ENCODE assay signal across 23 cellular contexts in the genomic region with DNA sequence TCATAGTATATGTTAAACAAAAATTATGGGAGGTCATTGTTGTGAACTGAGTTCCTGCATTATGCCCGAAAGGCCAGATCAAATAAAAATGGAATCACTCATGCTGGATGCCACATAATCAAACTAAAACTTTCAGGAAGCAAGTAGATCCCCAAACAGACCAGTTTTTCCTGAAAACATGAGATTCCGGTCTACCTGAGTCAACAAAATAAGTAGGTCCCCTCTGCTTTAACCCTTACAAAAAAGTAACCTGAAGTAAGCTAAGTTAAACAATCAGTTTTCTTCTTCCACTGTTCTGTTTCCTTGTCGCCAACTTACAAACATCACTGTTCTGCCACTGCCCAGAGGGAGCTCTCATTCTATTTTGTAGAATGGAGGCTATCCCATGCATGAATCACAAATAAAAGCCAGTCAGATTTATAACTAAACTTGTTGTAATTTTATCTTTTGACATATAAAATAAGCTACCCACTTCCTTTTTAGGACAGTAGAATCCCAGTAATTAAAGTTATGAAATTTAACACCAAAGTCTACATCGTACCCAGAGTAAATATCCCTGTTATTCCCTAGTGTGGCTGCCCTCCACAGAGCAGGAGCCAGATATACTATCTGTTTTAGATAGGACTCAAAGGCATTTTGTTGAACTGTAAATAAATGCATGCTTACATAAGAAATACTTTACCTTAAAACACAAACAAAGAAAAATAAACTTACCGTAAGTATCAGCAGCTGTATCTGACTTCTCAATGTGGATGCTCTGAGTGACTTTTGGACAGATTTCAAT.
A peak's percentile ranks its signal among the peaks of the same experiment; 100 is the strongest.
DNase-seq lines count a peak whose midpoint lies in the region; ATAC-seq, FAIRE-seq and TF ChIP-seq lines count a peak whose summit lies in the region.
"Had no signal": no experiment of that assay in that cellular context is flagged by ENCODE, and none has a peak within 500 bp of the region (broad histone marks: within the 10 kb centered on the region; RNA-seq: fewer than 3 reads in every experiment).

No MANE protein-coding gene starts in this region.

- intact Hi-C loops in HepG2 (cut with micrococcal nuclease; ENCODE audit: unreplicated experiment) (no loop called here), right lobe of liver (cut with DNase I) (loop anchor here (10.0 kb wide), 2 partner anchors 390 to 400 kb away; no protein-coding TSS in a partner anchor)
- intact Hi-C loops in activated T-helper 2 cell treated with anti-CD3 and anti-CD28 coated beads, Interferon-gamma antibody, Interleukin-2, Interleukin-4, amounts not matched to agents 10 μg/mL and 5 μg/mL and 100 μg/mL, durations not matched to agents 14 hours and 24 hours and 36 hours (cut with micrococcal nuclease) = loop anchor here (1.0 to 2.0 kb wide), 7 partner anchors 10 to 476 kb away; a partner anchor contains a TSS

- no peak for TF ChIP-seq POLR2A in HepG2 (IDR thresholded peaks at IDR 0.05; ENCODE audit: insufficient read depth in 1 of 2, low read depth in 2 of 2, low read length in 2 of 2)
- TF ChIP-seq POLR2A in right lobe of liver (IDR thresholded peaks at IDR 0.05) = no peak

- TF ChIP-seq EP300 in HepG2 (IDR thresholded peaks at IDR 0.05; ENCODE audit: low read depth in 2 of 2, low read length in 2 of 2) = no peak
- TF ChIP-seq EP300 in HepG2 (CRISPR knock-in tag; IDR thresholded peaks at IDR 0.05; ENCODE audit: borderline replicate concordance) = no peak

- POLR2A ChIA-PET in HepG2 (lab: Yijun Ruan, JAX) = no interaction called here

- WGBS in HepG2 (ENCODE audit: low lambda C conversion rate) = 19% methylated on average over 5 of the region's 5 CpGs
- 84% methylated on average over 5 of the region's 5 CpGs for WGBS in right lobe of liver (ENCODE audit: insufficient coverage, low coverage, low lambda C conversion rate, missing lambda C conversion rate)

- H3K27me3 ChIP-seq in HepG2 (ENCODE audit: control insufficient read depth in 1 of 2, insufficient read depth in 2 of 2, low read length in 2 of 2) (no peaks in the 10 kb centered on the region), right lobe of liver (no peaks in the 10 kb centered on the region)
- H3K27me3 ChIP-seq: cardiac muscle cell, heart left ventricle, right atrium auricular region had no signal

- no peak overlapping the region for H2AFZ ChIP-seq in HepG2 (ENCODE audit: low read length)

- peaks cover 62% of the 10 kb centered on the region for H3K4me1 Mint-ChIP-seq in activated T-helper 2 cell treated with anti-CD3 and anti-CD28 coated beads, Interferon-gamma antibody, Interleukin-2, Interleukin-4, amounts not matched to agents 10 μg/mL and 5 μg/mL and 100 μg/mL, durations not matched to agents 14 hours and 24 hours and 36 hours (ENCODE audit: low read depth)
- peaks cover 11% of the 10 kb centered on the region for H3K4me1 Mint-ChIP-seq in stimulated activated effector memory CD8-positive, alpha-beta T cell treated with anti-CD3 and anti-CD28 coated beads, Interleukin-12 subunit alpha, Interleukin-12 subunit beta, amount 100 ng/mL, for 72 hours

- H3K4me1 ChIP-seq in HepG2 (ENCODE audit: insufficient read depth, low read length) (no peaks in the 10 kb centered on the region; the same call in 1 of the 2 replicates), right lobe of liver (no peaks in the 10 kb centered on the region)
- H3K4me1 ChIP-seq: heart left ventricle, right atrium auricular region had no signal

- H3K4me3 Mint-ChIP-seq in activated T-helper 2 cell treated with anti-CD3 and anti-CD28 coated beads, Interferon-gamma antibody, Interleukin-2, Interleukin-4, amounts not matched to agents 10 μg/mL and 5 μg/mL and 100 μg/mL, durations not matched to agents 14 hours and 24 hours and 36 hours (ENCODE audit: low read depth) = peak overlapping the region; percentile 62
- peak overlapping the region; percentile 46 for H3K4me3 Mint-ChIP-seq in stimulated activated effector memory CD8-positive, alpha-beta T cell treated with anti-CD3 and anti-CD28 coated beads, Interleukin-12 subunit alpha, Interleukin-12 subunit beta, amount 100 ng/mL, for 72 hours
- H3K4me3 Mint-ChIP-seq: activated B cell treated with CpG ODN at 0.5 μM for 24 hours; dendritic cell treated with granulocyte-macrophage colony-stimulating factor and Interleukin-4, amounts not matched to agents 40 ng/mL and 50 ng/mL, for 4 days; H9 had no signal

- peaks cover 28% of the 10 kb centered on the region for H3K36me3 Mint-ChIP-seq in activated T-helper 2 cell treated with anti-CD3 and anti-CD28 coated beads, Interferon-gamma antibody, Interleukin-2, Interleukin-4, amounts not matched to agents 10 μg/mL and 5 μg/mL and 100 μg/mL, durations not matched to agents 14 hours and 24 hours and 36 hours (ENCODE audit: low read depth)
- peaks cover 14% of the 10 kb centered on the region for H3K36me3 Mint-ChIP-seq in stimulated activated effector memory CD8-positive, alpha-beta T cell treated with anti-CD3 and anti-CD28 coated beads, Interleukin-12 subunit alpha, Interleukin-12 subunit beta, amount 100 ng/mL, for 72 hours
- H3K36me3 Mint-ChIP-seq: naive thymus-derived CD8-positive, alpha-beta T cell had no signal

- H3K27ac ChIP-seq in HepG2 (ENCODE audit: extremely low read length, insufficient read depth, low read length) = no peak overlapping the region
- no peak overlapping the region for H3K27ac ChIP-seq in right lobe of liver
- H3K27ac ChIP-seq: 22Rv1, cardiac muscle cell, heart left ventricle, pancreas, right atrium auricular region had no signal

- no peaks in the 10 kb centered on the region for H3K36me3 ChIP-seq in HepG2 (replicated peaks in 1 of 2; ENCODE audit: control insufficient read depth in 1 of 2, insufficient read depth in 2 of 2, low read length in 2 of 2)
- H3K36me3 ChIP-seq in right lobe of liver = no peaks in the 10 kb centered on the region
- H3K36me3 ChIP-seq: cardiac muscle cell, heart left ventricle, pancreas, right atrium auricular region had no signal

- no peak overlapping the region for H3K4me3 ChIP-seq in HepG2 (replicated peaks in 1 of 3; ENCODE audit: insufficient read depth in 1 of 3, low read depth in 2 of 3, low read length in 3 of 3)
- no peak overlapping the region for H3K4me3 ChIP-seq in right lobe of liver
- H3K4me3 ChIP-seq: cardiac muscle cell, heart left ventricle, pancreas, right atrium auricular region had no signal

- CTCF ChIA-PET in HepG2 (lab: Yijun Ruan, JAX; ENCODE audit: low intra/inter-chr PET ratio, low total read pairs) = no interaction called here

- no peaks in the 10 kb centered on the region for H4K20me1 ChIP-seq in HepG2 (ENCODE audit: insufficient read depth, low read length)

- no TSS peak for BruUV-seq in HepG2 (replicated peaks; lab: Mats Ljungman, UMichigan)

- peak overlapping the region; percentile 82 for H3K27ac Mint-ChIP-seq in activated T-helper 2 cell treated with anti-CD3 and anti-CD28 coated beads, Interferon-gamma antibody, Interleukin-2, Interleukin-4, amounts not matched to agents 10 μg/mL and 5 μg/mL and 100 μg/mL, durations not matched to agents 14 hours and 24 hours and 36 hours
- no peak overlapping the region for H3K27ac Mint-ChIP-seq in stimulated activated effector memory CD8-positive, alpha-beta T cell treated with anti-CD3 and anti-CD28 coated beads, Interleukin-12 subunit alpha, Interleukin-12 subunit beta, amount 100 ng/mL, for 72 hours
- H3K27ac Mint-ChIP-seq: activated B cell treated with CpG ODN at 0.5 μM for 24 hours had no signal

- H3K9me3 ChIP-seq in HepG2 (ENCODE audit: low read length) (no peaks in the 10 kb centered on the region), right lobe of liver (no peaks in the 10 kb centered on the region)
- H3K9me3 ChIP-seq: heart left ventricle, pancreas, right atrium auricular region had no signal

- ATAC-seq in HepG2 = peak; percentile 67
- no peak for ATAC-seq in right lobe of liver
- no peak for ATAC-seq in stimulated activated effector memory CD8-positive, alpha-beta T cell treated with anti-CD3 and anti-CD28 coated beads, Interleukin-12 subunit alpha, Interleukin-12 subunit beta, amount 100 ng/mL, for 72 hours
- ATAC-seq: heart left ventricle; left cardiac atrium; naive thymus-derived CD8-positive, alpha-beta T cell; pancreas had no signal

- no peak for FAIRE-seq in HepG2 (lab: Jason Lieb, UNC)
- FAIRE-seq: pancreas had no signal

- TF ChIP-seq RAD21 in HepG2 (CRISPR knock-in tag; IDR thresholded peaks at IDR 0.05) = no peak

- H3K27me3 Mint-ChIP-seq in activated T-helper 2 cell treated with anti-CD3 and anti-CD28 coated beads, Interferon-gamma antibody, Interleukin-2, Interleukin-4, amounts not matched to agents 10 μg/mL and 5 μg/mL and 100 μg/mL, durations not matched to agents 14 hours and 24 hours and 36 hours (ENCODE audit: low read depth) = no peaks in the 10 kb centered on the region
- H3K27me3 Mint-ChIP-seq: activated B cell treated with CpG ODN at 0.5 μM for 24 hours; dendritic cell treated with granulocyte-macrophage colony-stimulating factor and Interleukin-4, amounts not matched to agents 40 ng/mL and 50 ng/mL, for 4 days; naive thymus-derived CD8-positive, alpha-beta T cell had no signal

- H3K4me2 ChIP-seq in HepG2 (ENCODE audit: low read depth, low read length) = no peak overlapping the region

- H3K79me2 ChIP-seq in HepG2 (ENCODE audit: insufficient read depth, low read length) = no peaks in the 10 kb centered on the region

- in situ Hi-C loops in HepG2 (cut with HindIII; ENCODE audit: extremely low pct_ligation_motif_present, low pct_unique_long_range_greater_than_20kb) = no loop called here

- H3K9me3 Mint-ChIP-seq in activated T-helper 2 cell treated with anti-CD3 and anti-CD28 coated beads, Interferon-gamma antibody, Interleukin-2, Interleukin-4, amounts not matched to agents 10 μg/mL and 5 μg/mL and 100 μg/mL, durations not matched to agents 14 hours and 24 hours and 36 hours = no peaks in the 10 kb centered on the region
- no peaks in the 10 kb centered on the region for H3K9me3 Mint-ChIP-seq in stimulated activated effector memory CD8-positive, alpha-beta T cell treated with anti-CD3 and anti-CD28 coated beads, Interleukin-12 subunit alpha, Interleukin-12 subunit beta, amount 100 ng/mL, for 72 hours
- H3K9me3 Mint-ChIP-seq: activated B cell treated with CpG ODN at 0.5 μM for 24 hours; dendritic cell treated with granulocyte-macrophage colony-stimulating factor and Interleukin-4, amounts not matched to agents 40 ng/mL and 50 ng/mL, for 4 days; naive thymus-derived CD8-positive, alpha-beta T cell had no signal

- no peak for TF ChIP-seq CTCF in HepG2 (CRISPR knock-in tag; IDR thresholded peaks at IDR 0.05)
- TF ChIP-seq CTCF in right lobe of liver (IDR thresholded peaks at IDR 0.05) = no peak

- H3K9ac ChIP-seq in HepG2 (ENCODE audit: insufficient read depth, low read depth, low read length) = no peak overlapping the region

- DNase-seq in DMS53 (lab: John Stamatoyannopoulos, UW) (peak; percentile 18), DMS53 treated with DMSO at 0.1 percent for 48 hours (lab: John Stamatoyannopoulos, UW; ENCODE audit: unreplicated experiment) (no peak), HepG2 (ENCODE audit: low spot score) (no peak), right lobe of liver (no peak), DMS 273 (lab: John Stamatoyannopoulos, UW; ENCODE audit: unreplicated experiment) (no peak), epidermal melanocyte (ENCODE audit: insufficient read length, low spot score) (no peak)
- DNase-seq in activated T-helper 2 cell treated with anti-CD3 and anti-CD28 coated beads, Interferon-gamma antibody, Interleukin-2, Interleukin-4, amounts not matched to agents 10 μg/mL and 5 μg/mL and 100 μg/mL, durations not matched to agents 14 hours and 24 hours and 36 hours (ENCODE audit: low spot score) = no peak
- DNase-seq in stimulated activated effector memory CD8-positive, alpha-beta T cell treated with anti-CD3 and anti-CD28 coated beads, Interleukin-12 subunit alpha, Interleukin-12 subunit beta, amount 100 ng/mL, for 72 hours (ENCODE audit: low spot score in 2 of 2) = no peak
- DNase-seq: activated B cell treated with CpG ODN at 0.5 μM for 24 hours; activated effector memory CD4-positive, alpha-beta T cell treated with Interleukin-2 at 50 U/mL for 16 hours; heart left ventricle; left cardiac atrium; mesenchymal stem cell; naive thymus-derived CD8-positive, alpha-beta T cell; NCI-H1417; NCI-H2107; pancreas; stimulated activated CD4-positive, alpha-beta T cell treated with anti-CD3 and anti-CD28 coated beads, Interleukin-4, amount 100 ng/mL, for 4 hours had no signal
